In the genomic region with DNA sequence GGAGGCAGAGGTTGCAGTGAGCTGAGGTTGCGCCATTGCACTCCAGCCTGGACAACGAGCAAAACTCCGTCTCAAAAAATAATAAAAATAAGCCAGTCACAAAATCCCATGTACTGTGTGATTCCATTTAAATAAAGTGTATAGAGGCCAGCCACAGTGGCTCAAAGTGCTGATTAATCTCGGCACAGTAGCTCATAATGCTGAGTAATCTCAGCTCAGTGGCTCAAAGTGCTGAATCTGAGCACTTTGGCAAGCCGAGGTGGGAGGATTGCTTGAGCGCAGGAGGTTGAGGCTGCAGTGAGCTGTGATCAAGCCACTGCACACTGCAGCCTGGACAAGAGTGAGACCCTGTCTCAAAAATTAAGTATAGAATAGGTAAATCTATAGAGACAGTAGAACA, we compare ENCODE assay signal across 17 cellular contexts. TPM values are rescaled to one million over a fixed set of nuclear protein-coding genes. Genes with fewer than 3 reads are reported as not detected.
DNase-seq lines count a peak whose midpoint lies in the region; FAIRE-seq and TF ChIP-seq lines count a peak whose summit lies in the region.
"Had no signal": no experiment of that assay in that cellular context is flagged by ENCODE, and none has a peak within 500 bp of the region (broad histone marks: within the 10 kb centered on the region; RNA-seq: fewer than 3 reads in every experiment).

No MANE protein-coding gene starts in this region.

- no peak for TF ChIP-seq POLR2A in H1 (IDR thresholded peaks at IDR 0.05; ENCODE audit: control extremely low read depth in 1 of 2, low read depth in 2 of 2, low read length in 2 of 2)
- no peak for TF ChIP-seq POLR2A in GM12891 (IDR thresholded peaks at IDR 0.05; ENCODE audit: low read depth, low read length)

- H2AFZ ChIP-seq in H1 (ENCODE audit: low read length), result no peak overlapping the region

- no peak overlapping the region for H3K9ac ChIP-seq in H1 (replicated peaks in 1 of 4; ENCODE audit: extremely low read depth in 1 of 4, low read depth in 3 of 4, low read length in 3 of 4)
- H3K9ac ChIP-seq: BLaER1 had no signal

- no peaks in the 10 kb centered on the region for H3K79me1 ChIP-seq in H1 (ENCODE audit: low read depth, low read length)

- no peak overlapping the region for H3K23ac ChIP-seq in H1 (ENCODE audit: insufficient read length)

- peaks cover 80% of the 10 kb centered on the region for H3K36me3 Mint-ChIP-seq in activated T-cell treated with anti-CD3 and anti-CD28 coated beads, Interleukin-2, amount 50 U/mL, for 24 hours (ENCODE audit: low read depth)

- H4K91ac ChIP-seq in H1 (replicated peaks; ENCODE audit: insufficient read length, low read length), result no peak overlapping the region

- no peak overlapping the region for H4K8ac ChIP-seq in H1 (ENCODE audit: extremely low read depth, insufficient read depth, low read length)

- WGBS in H1 (ENCODE audit: extremely low coverage in 1 of 2, insufficient coverage in 1 of 2, insufficient read length in 1 of 2, insufficient replicate concordance in 2 of 2, low coverage in 1 of 2, low lambda C conversion rate in 2 of 2, missing lambda C conversion rate in 1 of 2), 2 experiments, result 91% methylated on average over 6 of the region's 6 CpGs; no CpG with 5 or more reads in 1 of the 2 experiments

- no peak overlapping the region for H3K18ac ChIP-seq in H1 (ENCODE audit: extremely low read depth, low read length)

- no peaks in the 10 kb centered on the region for H3K27me3 Mint-ChIP-seq in activated T-cell treated with anti-CD3 and anti-CD28 coated beads, Interleukin-2, amount 50 U/mL, for 24 hours

- no peak overlapping the region for H3K4me2 ChIP-seq in H1 (ENCODE audit: insufficient read depth in 1 of 2, low read depth in 2 of 2, low read length in 2 of 2)
- H3K4me2 ChIP-seq: BLaER1 had no signal

- no peaks in the 10 kb centered on the region for H3K23me2 ChIP-seq in H1 (ENCODE audit: low read depth, low read length)

- peak overlapping the region; percentile 22 for H3K27ac Mint-ChIP-seq in activated T-cell treated with anti-CD3 and anti-CD28 coated beads, Interleukin-2, amount 50 U/mL, for 24 hours

- no peak for TF ChIP-seq EP300 in H1 (IDR thresholded peaks at IDR 0.05; ENCODE audit: borderline replicate concordance in 1 of 2, low read depth in 2 of 2, low read length in 2 of 2)

- no peak overlapping the region for H2BK15ac ChIP-seq in H1 (ENCODE audit: low read length)

- H4K20me1 ChIP-seq in H1 (replicated peaks in 1 of 2; ENCODE audit: control insufficient read depth in 1 of 2, insufficient read depth in 2 of 2, low read length in 2 of 2), result no peaks in the 10 kb centered on the region

- FAIRE-seq in H1 (lab: Jason Lieb, UNC) (no peak), GM12891 (lab: Jason Lieb, UNC) (no peak)

- H2AK5ac ChIP-seq in H1 (ENCODE audit: low read depth, low read length), result no peak overlapping the region

- no peak overlapping the region for H2BK5ac ChIP-seq in H1 (ENCODE audit: low read depth, low read length)

- no peak overlapping the region for H3K4me3 Mint-ChIP-seq in activated T-cell treated with anti-CD3 and anti-CD28 coated beads, Interleukin-2, amount 50 U/mL, for 24 hours

- no peak overlapping the region for H4K5ac ChIP-seq in H1 (ENCODE audit: insufficient read length, low read depth, low read length)

- no peak overlapping the region for H2BK120ac ChIP-seq in H1 (replicated peaks; ENCODE audit: low read depth, low read length)

- H3K9me3 Mint-ChIP-seq in activated T-cell treated with anti-CD3 and anti-CD28 coated beads, Interleukin-2, amount 50 U/mL, for 24 hours, result no peaks in the 10 kb centered on the region

- H3K4me3 ChIP-seq in H1 (ENCODE audit: extremely low read depth in 1 of 4, insufficient read depth in 2 of 4, low read depth in 3 of 4, low read length in 4 of 4), result no peak overlapping the region
- H3K4me3 ChIP-seq: BLaER1, SK-N-MC had no signal

- H3K56ac ChIP-seq in H1 (replicated peaks; ENCODE audit: insufficient read length, low read depth, low read length), result no peak overlapping the region

- H3K27ac ChIP-seq in RWPE1, result peak overlapping the region; percentile 3; the same call in 1 of the 2 replicates
- no peak overlapping the region for H3K27ac ChIP-seq in H1 (ENCODE audit: low read depth, low read length)
- H3K27ac ChIP-seq: BLaER1, SK-N-MC had no signal

- H3K4me1 ChIP-seq in H1 (replicated peaks in 1 of 4; ENCODE audit: control insufficient read depth in 3 of 4, insufficient read depth in 4 of 4, low read length in 3 of 4), result no peaks in the 10 kb centered on the region

- no peaks in the 10 kb centered on the region for H3K27me3 ChIP-seq in H1 (replicated peaks in 1 of 4; ENCODE audit: control insufficient read depth in 3 of 4, extremely low read depth in 1 of 4, insufficient read depth in 3 of 4, low read length in 3 of 4)
- H3K27me3 ChIP-seq: BLaER1 had no signal

- no peak for TF ChIP-seq RAD21 in H1 (IDR thresholded peaks at IDR 0.05 in 1 of 2, conservative IDR thresholded peaks at IDR 0.05 in 1 of 2; ENCODE audit: low read depth in 2 of 2, low read length in 2 of 2)

- no peaks in the 10 kb centered on the region for H3K9me3 ChIP-seq in H1 (ENCODE audit: insufficient read depth in 2 of 2, low read depth in 1 of 2, low read length in 1 of 2)
- H3K9me3 ChIP-seq: BLaER1 had no signal

- H2BK20ac ChIP-seq in H1 (ENCODE audit: low read length), result no peak overlapping the region

- peaks cover 7 to 26% (median 9%) of the 10 kb centered on the region in 4 experiments; a peak in 6 of 8 replicates for H3K36me3 ChIP-seq in H1 (ENCODE audit: control insufficient read depth in 2 of 4, insufficient read depth in 4 of 4, low read length in 3 of 4)

- peaks cover 0 to 4% of the 10 kb centered on the region in 2 experiments; a peak in 2 of 4 replicates for H3K79me2 ChIP-seq in H1 (ENCODE audit: control insufficient read depth in 1 of 2, insufficient read depth in 2 of 2, low read length in 2 of 2)

- no peak overlapping the region for H2BK12ac ChIP-seq in H1 (ENCODE audit: low read depth, low read length)

- TF ChIP-seq CTCF in RWPE1 (conservative IDR thresholded peaks at IDR 0.05; ENCODE audit: low read depth), result no peak
- no peak for TF ChIP-seq CTCF in H1 (IDR thresholded peaks at IDR 0.05; ENCODE audit: control extremely low read depth in 1 of 3, insufficient read depth in 1 of 3, low read depth in 1 of 3, low read length in 3 of 3)

- peaks cover 30% of the 10 kb centered on the region for H3K4me1 Mint-ChIP-seq in activated T-cell treated with anti-CD3 and anti-CD28 coated beads, Interleukin-2, amount 50 U/mL, for 24 hours (ENCODE audit: low read depth)

- H3K4ac ChIP-seq in H1 (replicated peaks; ENCODE audit: insufficient read length, low read depth, low read length), result no peak overlapping the region

- POLR2A ChIA-PET in RWPE1 (lab: Yijun Ruan, JAX; ENCODE audit: low non-redundant PET) (no interaction called here), H1 (lab: Charles Lee; ENCODE audit: partially characterized antibody) (interaction anchor here (0.6 to 29.8 kb wide), 3 partner anchors 13 to 30 kb away, joined by 3 to 497 read pairs (median 3); a partner anchor contains a TSS)

- no peak overlapping the region for H3K14ac ChIP-seq in H1 (ENCODE audit: insufficient read length)

- CTCF ChIA-PET in RWPE1 (lab: Yijun Ruan, JAX) (no interaction called here), H1 (lab: Charles Lee; ENCODE audit: partially characterized antibody) (interaction anchor here (1.1 kb wide), 1 partner anchor 20 kb away, joined by 3 read pairs; no protein-coding TSS in a partner anchor)

- DNase-seq in activated T-cell treated with anti-CD3 and anti-CD28 coated beads, Interleukin-2, amount 50 U/mL, for 24 hours, result no peak
- no peak for DNase-seq in activated T-cell treated with anti-CD3 and anti-CD28 coated beads, Interleukin-2, amount 50 U/mL, for 48 hours
- DNase-seq in RWPE1 (ENCODE audit: low spot score) (no peak), H1 (ENCODE audit: low read depth in 1 of 2, low spot score in 2 of 2) (no peak), NCI-H1694 (lab: John Stamatoyannopoulos, UW) (no peak), GM12891 (ENCODE audit: insufficient read length, low spot score) (no peak)
- DNase-seq: 8988T, H7, IMR-90, Kasumi-1, MM.1S, NCI-H1092 treated with DMSO at 0.1 percent for 48 hours, NCI-H510A treated with DMSO at 0.1 percent for 48 hours, NCI-H82, Right ventricle myocardium superior had no signal

RNA-seq across cellular contexts. Expression of a gene that starts 4.9 kb away (rescaled TPM):
- 0.94 TPM in 1 of 2 replicates, not detected in the other for total RNA-seq in H1 (2021; fragmentation: NEBNext Ultra II Directional; extraction: Animal tissue kit (Norgen Biotek cat#: 25700))
- polyA plus RNA-seq in H1 (2011; rRNA removed), result not detected in 2 replicates
- not detected for polyA plus RNA-seq in H1 (2011; cell fraction: cytosol; rRNA removed)
- polyA plus RNA-seq in H1 (2011; cell fraction: nucleus; rRNA removed), result 0.13 TPM
- polyA plus RNA-seq in H1 (2012, experiment 1 of 2), result 0.29 to 0.83 TPM (median 0.65 TPM) in 3 of 4 replicates, not detected in the other
- polyA plus RNA-seq in H1 (2012, experiment 2 of 2), result not detected
- polyA plus RNA-seq in H1 (2013, experiment 1 of 2), result not detected
- polyA plus RNA-seq in H1 (2013, experiment 2 of 2), result 0.07 TPM
- not detected in 2 replicates for polyA minus RNA-seq in H1 (2011; rRNA and poly(A)+ RNA removed)
- not detected for polyA minus RNA-seq in H1 (2011; cell fraction: cytosol; rRNA and poly(A)+ RNA removed)
- not detected for polyA minus RNA-seq in H1 (2011; cell fraction: nucleus; rRNA and poly(A)+ RNA removed)
- 0.71 TPM for polyA plus RNA-seq in GM12891 (2012; ENCODE audit: low read depth, missing spikeins)
- total RNA-seq: H7, IMR-90, Right ventricle myocardium superior had no signal

RNA-seq across cellular contexts. Expression of a gene that starts 7.1 kb away (rescaled TPM):
- total RNA-seq in H1 (2021; fragmentation: NEBNext Ultra II Directional; extraction: Animal tissue kit (Norgen Biotek cat#: 25700)), result 52.1 and 52.2 TPM in 2 replicates
- polyA plus RNA-seq in H1 (2011; rRNA removed), result 10.5 and 14.5 TPM in 2 replicates
- 19.2 TPM for polyA plus RNA-seq in H1 (2011; cell fraction: cytosol; rRNA removed)
- polyA plus RNA-seq in H1 (2011; cell fraction: nucleus; rRNA removed), result 6.5 TPM
- 24.2 to 41.0 TPM (median 29.1 TPM) in 4 replicates for polyA plus RNA-seq in H1 (2012, experiment 1 of 2)
- 7.5 TPM for polyA plus RNA-seq in H1 (2012, experiment 2 of 2)
- polyA plus RNA-seq in H1 (2013, experiment 1 of 2), result 39.7 TPM
- 40.2 TPM for polyA plus RNA-seq in H1 (2013, experiment 2 of 2)
- 17.8 and 26.5 TPM in 2 replicates for polyA minus RNA-seq in H1 (2011; rRNA and poly(A)+ RNA removed)
- polyA minus RNA-seq in H1 (2011; cell fraction: cytosol; rRNA and poly(A)+ RNA removed), result 11.9 TPM
- 19.7 TPM for polyA minus RNA-seq in H1 (2011; cell fraction: nucleus; rRNA and poly(A)+ RNA removed)
- 26.6 TPM for polyA plus RNA-seq in GM12891 (2012; ENCODE audit: low read depth, missing spikeins)

RNA-seq across cellular contexts. Expression of a gene that starts 7.3 kb away (rescaled TPM):
- 55.4 and 55.6 TPM in 2 replicates for total RNA-seq in H1 (2021; fragmentation: NEBNext Ultra II Directional; extraction: Animal tissue kit (Norgen Biotek cat#: 25700))
- polyA plus RNA-seq in H1 (2011; rRNA removed), result 49.1 and 60.9 TPM in 2 replicates
- 51.7 TPM for polyA plus RNA-seq in H1 (2011; cell fraction: cytosol; rRNA removed)
- 66.6 TPM for polyA plus RNA-seq in H1 (2011; cell fraction: nucleus; rRNA removed)
- polyA plus RNA-seq in H1 (2012, experiment 1 of 2), result 32.4 to 36.9 TPM (median 34.4 TPM) in 4 replicates
- polyA plus RNA-seq in H1 (2012, experiment 2 of 2), result 41.0 TPM
- polyA plus RNA-seq in H1 (2013, experiment 1 of 2), result 32.4 TPM
- polyA plus RNA-seq in H1 (2013, experiment 2 of 2), result 29.5 TPM
- polyA minus RNA-seq in H1 (2011; rRNA and poly(A)+ RNA removed), result 76.0 and 83.9 TPM in 2 replicates
- polyA minus RNA-seq in H1 (2011; cell fraction: cytosol; rRNA and poly(A)+ RNA removed), result 39.5 TPM
- 70.1 TPM for polyA minus RNA-seq in H1 (2011; cell fraction: nucleus; rRNA and poly(A)+ RNA removed)
- 14.3 TPM for polyA plus RNA-seq in GM12891 (2012; ENCODE audit: low read depth, missing spikeins)

RNA-seq across cellular contexts. Expression of a gene that starts 16.3 kb away (rescaled TPM):
- 23.6 and 23.9 TPM in 2 replicates for total RNA-seq in H1 (2021; fragmentation: NEBNext Ultra II Directional; extraction: Animal tissue kit (Norgen Biotek cat#: 25700))
- polyA plus RNA-seq in H1 (2011; rRNA removed), result 17.7 and 19.3 TPM in 2 replicates
- polyA plus RNA-seq in H1 (2011; cell fraction: cytosol; rRNA removed), result 24.1 TPM
- 14.3 TPM for polyA plus RNA-seq in H1 (2011; cell fraction: nucleus; rRNA removed)
- 3.7 to 14.4 TPM (median 11.4 TPM) in 4 replicates for polyA plus RNA-seq in H1 (2012, experiment 1 of 2)
- 6.7 TPM for polyA plus RNA-seq in H1 (2012, experiment 2 of 2)
- 14.2 TPM for polyA plus RNA-seq in H1 (2013, experiment 1 of 2)
- 14.9 TPM for polyA plus RNA-seq in H1 (2013, experiment 2 of 2)
- polyA minus RNA-seq in H1 (2011; rRNA and poly(A)+ RNA removed), result 2.4 and 3.7 TPM in 2 replicates
- polyA minus RNA-seq in H1 (2011; cell fraction: cytosol; rRNA and poly(A)+ RNA removed), result 9.5 TPM
- polyA minus RNA-seq in H1 (2011; cell fraction: nucleus; rRNA and poly(A)+ RNA removed), result 17.2 TPM
- polyA plus RNA-seq in GM12891 (2012; ENCODE audit: low read depth, missing spikeins), result 9.6 TPM

RNA-seq across cellular contexts. Expression of a gene that starts 35.5 kb away (rescaled TPM):
- total RNA-seq in H1 (2021; fragmentation: NEBNext Ultra II Directional; extraction: Animal tissue kit (Norgen Biotek cat#: 25700)), result 24.1 and 26.6 TPM in 2 replicates
- polyA plus RNA-seq in H1 (2011; rRNA removed), result 14.1 and 19.0 TPM in 2 replicates
- polyA plus RNA-seq in H1 (2011; cell fraction: cytosol; rRNA removed), result 17.5 TPM
- 44.3 TPM for polyA plus RNA-seq in H1 (2011; cell fraction: nucleus; rRNA removed)
- polyA plus RNA-seq in H1 (2012, experiment 1 of 2), result 40.5 to 48.2 TPM (median 43.7 TPM) in 4 replicates
- 35.4 TPM for polyA plus RNA-seq in H1 (2012, experiment 2 of 2)
- polyA plus RNA-seq in H1 (2013, experiment 1 of 2), result 29.0 TPM
- 28.7 TPM for polyA plus RNA-seq in H1 (2013, experiment 2 of 2)
- 10.6 and 15.4 TPM in 2 replicates for polyA minus RNA-seq in H1 (2011; rRNA and poly(A)+ RNA removed)
- 7.6 TPM for polyA minus RNA-seq in H1 (2011; cell fraction: cytosol; rRNA and poly(A)+ RNA removed)
- 18.0 TPM for polyA minus RNA-seq in H1 (2011; cell fraction: nucleus; rRNA and poly(A)+ RNA removed)
- polyA plus RNA-seq in GM12891 (2012; ENCODE audit: low read depth, missing spikeins), result 22.4 TPM
